In the genomic region with DNA sequence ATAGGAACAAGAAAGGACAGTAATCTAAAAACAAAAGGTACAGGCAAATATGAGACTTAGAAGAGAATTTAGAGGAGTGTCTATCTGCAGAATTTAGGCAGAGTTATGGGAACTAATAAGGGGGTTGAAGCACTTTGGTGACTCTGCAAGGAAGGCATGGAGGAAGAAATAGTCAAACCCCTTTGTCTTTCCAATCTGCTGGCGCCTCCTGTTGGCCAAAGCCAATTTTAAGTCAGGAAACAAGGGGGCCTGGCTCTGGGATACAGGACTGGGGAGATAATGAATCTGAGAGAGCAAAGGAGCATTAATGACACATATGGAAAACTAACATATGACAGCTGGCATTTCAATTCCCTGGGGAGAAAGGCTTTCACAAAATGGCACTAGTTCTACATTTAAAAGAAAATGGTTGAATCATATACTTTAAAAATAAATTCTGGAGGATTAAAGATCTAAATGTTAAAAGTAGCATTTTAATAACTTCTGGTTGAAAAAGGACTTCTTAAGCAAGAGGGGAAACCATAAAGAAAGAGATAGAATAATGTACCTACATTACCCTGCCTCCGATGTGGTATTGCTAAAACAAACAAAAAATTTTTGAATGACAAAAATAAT, we compare ENCODE assay signal across 8 cellular contexts. TPM values are rescaled to one million over a fixed set of nuclear protein-coding genes. Genes with fewer than 3 reads are reported as not detected.
DNase-seq lines count a peak whose midpoint lies in the region; ATAC-seq and TF ChIP-seq lines count a peak whose summit lies in the region.

No MANE protein-coding gene starts in this region.

- H3K36me3 Mint-ChIP-seq in neural crest cell (ENCODE audit: low read depth): no peaks in the 10 kb centered on the region

- no peak overlapping the region for H3K27ac Mint-ChIP-seq in neural crest cell (ENCODE audit: unreplicated experiment)

- H3K27me3 Mint-ChIP-seq in neural crest cell (ENCODE audit: low read depth): peaks cover 9% of the 10 kb centered on the region

- TF ChIP-seq CTCF in GM20000 (IDR thresholded peaks at IDR 0.05; ENCODE audit: extremely low read depth, missing control alignments): no peak
- peak; percentile 68 for TF ChIP-seq CTCF in cardiac fibroblast (IDR thresholded peaks at IDR 0.05; ENCODE audit: low read depth, low read length)
- peak; percentile 54 for TF ChIP-seq CTCF in neural crest cell (conservative IDR thresholded peaks at IDR 0.05)

- H3K9me3 Mint-ChIP-seq in neural crest cell: peaks cover 3% of the 10 kb centered on the region

- H3K4me1 Mint-ChIP-seq in neural crest cell: no peaks in the 10 kb centered on the region

- DNase-seq in AML-193 (lab: John Stamatoyannopoulos, UW): peak; percentile 42 to 47
- peak; percentile 33 for DNase-seq in GM20000 (ENCODE audit: low spot score)
- peak; percentile 50 to 75 for DNase-seq in NCI-H526 (lab: John Stamatoyannopoulos, UW)
- peak; percentile 63 to 68 for DNase-seq in cardiac fibroblast (ENCODE audit: low read depth in 2 of 2)
- DNase-seq in neural crest cell (ENCODE audit: low read depth, low spot score): peak; percentile 34
- DNase-seq in SHP77 treated with DMSO at 0.1 percent for 48 hours (lab: John Stamatoyannopoulos, UW): no peak
- DNase-seq in cerebellum (ENCODE audit: low spot score): no peak

- H3K4me3 Mint-ChIP-seq in neural crest cell: no peak overlapping the region

- no peak overlapping the region for H3K4me3 ChIP-seq in cardiac fibroblast (replicated peaks in 1 of 2; ENCODE audit: low read depth in 2 of 2, low read length in 2 of 2)

- no peak for ATAC-seq in GM21447 (IDR thresholded peaks at IDR 0.05; ENCODE audit: unreplicated experiment)

RNA-seq across cellular contexts. Expression of gene CSRP2, which starts 48.5 kb away (rescaled TPM):
- total RNA-seq in neural crest cell (76.4 and 80.8 TPM in 2 replicates), cerebellum (50.0 TPM)

Comparison
In these comparisons a context has a peak if more than half of its experiments do, and no peak if none do; other contexts are left out.
1. DNase-seq: peak in AML-193 (2 of 2), GM20000 (single experiment), NCI-H526 (2 of 2), cardiac fibroblast (2 of 2) and neural crest cell (single experiment); none in SHP77 treated with DMSO at 0.1 percent for 48 hours (single experiment) and cerebellum (single experiment).